Comparison of ENCODE assay signal across 1 cellular context in the genomic region with DNA sequence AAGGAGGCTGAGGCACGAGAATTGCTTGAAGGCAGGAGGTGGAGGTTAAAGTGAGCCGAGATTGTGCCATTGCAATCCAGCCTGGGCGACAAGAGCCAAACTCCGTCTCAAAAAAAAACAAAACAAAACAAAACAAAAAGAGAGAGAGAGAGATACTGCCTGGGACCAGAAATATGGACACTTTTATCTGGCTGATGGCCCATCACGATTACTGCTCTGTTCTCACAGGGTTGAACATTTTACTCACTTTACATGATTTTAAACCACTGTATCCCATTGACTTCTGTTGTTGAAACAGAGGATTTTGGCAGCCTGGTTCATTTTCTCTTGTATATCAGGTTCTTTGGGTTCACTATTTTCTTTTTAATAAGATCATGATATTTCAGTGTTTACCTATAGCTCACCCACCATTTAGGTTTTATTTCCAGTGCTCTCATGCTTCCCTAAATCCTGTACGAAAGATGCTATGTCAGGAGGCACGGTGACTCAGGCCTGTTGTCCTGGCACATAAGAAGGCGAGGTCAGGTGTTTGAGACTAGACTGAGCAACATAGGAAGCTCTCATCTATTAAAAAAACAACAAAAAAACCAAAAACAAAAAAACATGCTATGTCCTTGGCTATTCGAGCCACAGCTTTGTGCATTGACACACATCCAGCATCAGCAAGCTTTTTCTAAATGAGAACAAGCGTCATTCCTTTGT.
A peak's percentile ranks its signal among the peaks of the same experiment; 100 is the strongest.
TF ChIP-seq lines count a peak whose summit lies in the region.

No MANE protein-coding gene starts in this region.

TF ChIP-seq in K562, 482 proteins besides CTCF, POLR2A, EP300 and RAD21:
- TF ChIP-seq SMARCE1 (IDR thresholded peaks at IDR 0.05), result 0 out of 2 replicates have a peak, but pooled peaks have one; percentile 31
- TF ChIP-seq, protein P1, sequence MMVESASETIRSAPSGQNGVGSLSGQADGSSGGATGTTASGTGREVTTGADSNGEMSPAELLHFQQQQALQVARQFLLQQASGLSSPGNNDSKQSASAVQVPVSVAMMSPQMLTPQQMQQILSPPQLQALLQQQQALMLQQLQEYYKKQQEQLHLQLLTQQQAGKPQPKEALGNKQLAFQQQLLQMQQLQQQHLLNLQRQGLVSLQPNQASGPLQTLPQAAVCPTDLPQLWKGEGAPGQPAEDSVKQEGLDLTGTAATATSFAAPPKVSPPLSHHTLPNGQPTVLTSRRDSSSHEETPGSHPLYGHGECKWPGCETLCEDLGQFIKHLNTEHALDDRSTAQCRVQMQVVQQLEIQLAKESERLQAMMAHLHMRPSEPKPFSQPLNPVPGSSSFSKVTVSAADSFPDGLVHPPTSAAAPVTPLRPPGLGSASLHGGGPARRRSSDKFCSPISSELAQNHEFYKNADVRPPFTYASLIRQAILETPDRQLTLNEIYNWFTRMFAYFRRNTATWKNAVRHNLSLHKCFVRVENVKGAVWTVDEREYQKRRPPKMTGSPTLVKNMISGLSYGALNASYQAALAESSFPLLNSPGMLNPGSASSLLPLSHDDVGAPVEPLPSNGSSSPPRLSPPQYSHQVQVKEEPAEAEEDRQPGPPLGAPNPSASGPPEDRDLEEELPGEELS (CRISPR knock-in tag; IDR thresholded peaks at IDR 0.05; ENCODE audit: borderline replicate concordance), result no peak
- TF ChIP-seq SMARCA4 (IDR thresholded peaks at IDR 0.05), result 0 out of 2 replicates have a peak, but pooled peaks have one; percentile 34
- peak; percentile 67 for TF ChIP-seq NFIC (IDR thresholded peaks at IDR 0.05)
- no peak for TF ChIP-seq ZNF57 (CRISPR knock-in tag; IDR thresholded peaks at IDR 0.05)
- TF ChIP-seq TBL1XR1 (IDR thresholded peaks at IDR 0.05; ENCODE audit: low read length in 2 of 2), result no peak
- 0 out of 2 replicates have a peak, but pooled peaks have one; percentile 26 for TF ChIP-seq FOXJ2 (tag; IDR thresholded peaks at IDR 0.05)
- TF ChIP-seq, protein P2, sequence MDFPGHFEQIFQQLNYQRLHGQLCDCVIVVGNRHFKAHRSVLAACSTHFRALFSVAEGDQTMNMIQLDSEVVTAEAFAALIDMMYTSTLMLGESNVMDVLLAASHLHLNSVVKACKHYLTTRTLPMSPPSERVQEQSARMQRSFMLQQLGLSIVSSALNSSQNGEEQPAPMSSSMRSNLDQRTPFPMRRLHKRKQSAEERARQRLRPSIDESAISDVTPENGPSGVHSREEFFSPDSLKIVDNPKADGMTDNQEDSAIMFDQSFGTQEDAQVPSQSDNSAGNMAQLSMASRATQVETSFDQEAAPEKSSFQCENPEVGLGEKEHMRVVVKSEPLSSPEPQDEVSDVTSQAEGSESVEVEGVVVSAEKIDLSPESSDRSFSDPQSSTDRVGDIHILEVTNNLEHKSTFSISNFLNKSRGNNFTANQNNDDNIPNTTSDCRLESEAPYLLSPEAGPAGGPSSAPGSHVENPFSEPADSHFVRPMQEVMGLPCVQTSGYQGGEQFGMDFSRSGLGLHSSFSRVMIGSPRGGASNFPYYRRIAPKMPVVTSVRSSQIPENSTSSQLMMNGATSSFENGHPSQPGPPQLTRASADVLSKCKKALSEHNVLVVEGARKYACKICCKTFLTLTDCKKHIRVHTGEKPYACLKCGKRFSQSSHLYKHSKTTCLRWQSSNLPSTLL (IDR thresholded peaks at IDR 0.05), result no peak
- TF ChIP-seq ZNF384 (IDR thresholded peaks at IDR 0.05; ENCODE audit: low read depth, low read length), result peak; percentile 33; the same call in 1 of the 2 replicates
